18 cellular contexts compared by ENCODE assay signal in the genomic region with DNA sequence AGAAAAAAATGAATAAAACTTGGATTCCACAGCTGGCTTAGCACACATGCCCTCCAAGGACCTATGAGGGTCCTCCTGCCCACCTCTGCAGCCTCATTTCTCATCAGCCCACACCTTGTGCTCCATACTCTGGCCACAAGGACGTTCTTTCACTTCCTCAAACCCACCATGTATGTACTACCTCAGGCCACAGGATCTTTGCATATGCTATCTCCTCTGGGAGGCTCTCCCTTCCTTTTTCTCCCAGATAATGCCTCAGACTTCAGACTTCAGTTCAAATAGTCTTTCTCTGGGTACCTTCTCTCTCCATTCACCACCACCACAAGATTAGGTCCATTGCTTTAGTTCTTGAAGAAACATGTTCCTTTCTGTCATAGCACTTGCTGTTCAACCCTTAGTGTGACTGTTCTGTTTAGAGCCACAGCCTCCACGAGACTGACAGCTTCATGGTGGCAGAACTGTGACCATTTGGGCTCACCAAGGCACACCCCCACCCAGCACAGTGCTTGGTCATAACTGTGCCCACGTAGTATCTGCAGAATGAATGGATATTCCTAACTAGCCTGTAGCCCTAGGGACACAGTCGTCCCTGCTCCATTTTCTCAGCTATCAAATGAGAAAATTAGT.
DNase-seq lines count a peak whose midpoint lies in the region; ATAC-seq and TF ChIP-seq lines count a peak whose summit lies in the region.
"Had no signal": no experiment of that assay in that cellular context is flagged by ENCODE, and none has a peak within 500 bp of the region (broad histone marks: within the 10 kb centered on the region; RNA-seq: fewer than 3 reads in every experiment).

No MANE protein-coding gene starts in this region.

- no peaks in the 10 kb centered on the region for H3K9me3 Mint-ChIP-seq in activated B cell treated with CpG ODN at 0.5 μM for 24 hours
- H3K9me3 Mint-ChIP-seq in stimulated activated naive B cell treated with anti-CD40 and anti-IgM and Interleukin-4, amounts not matched to agents 10 μg/mL and 1 μg/mL and 100 μg/mL, for 72 hours = peaks cover 0 to 1% of the 10 kb centered on the region in 2 donors
- no peaks in the 10 kb centered on the region for H3K9me3 Mint-ChIP-seq in activated T-cell treated with anti-CD3 and anti-CD28 coated beads, Interleukin-2, amount 50 U/mL, for 72 hours
- H3K9me3 Mint-ChIP-seq: H9 had no signal

- no peak overlapping the region for H3K27ac Mint-ChIP-seq in activated B cell treated with CpG ODN at 0.5 μM for 24 hours
- H3K27ac Mint-ChIP-seq in stimulated activated naive B cell treated with anti-CD40 and anti-IgM and Interleukin-4, amounts not matched to agents 10 μg/mL and 1 μg/mL and 100 μg/mL, for 72 hours = no peak overlapping the region
- no peak overlapping the region for H3K27ac Mint-ChIP-seq in activated T-cell treated with anti-CD3 and anti-CD28 coated beads, Interleukin-2, amount 50 U/mL, for 72 hours
- H3K27ac Mint-ChIP-seq: H9 had no signal

- no peaks in the 10 kb centered on the region for H3K36me3 Mint-ChIP-seq in activated B cell treated with CpG ODN at 0.5 μM for 24 hours (ENCODE audit: low read depth)
- no peaks in the 10 kb centered on the region for H3K36me3 Mint-ChIP-seq in stimulated activated naive B cell treated with anti-CD40 and anti-IgM and Interleukin-4, amounts not matched to agents 10 μg/mL and 1 μg/mL and 100 μg/mL, for 72 hours
- no peaks in the 10 kb centered on the region for H3K36me3 Mint-ChIP-seq in activated T-cell treated with anti-CD3 and anti-CD28 coated beads, Interleukin-2, amount 50 U/mL, for 72 hours (ENCODE audit: insufficient read depth in 2 of 2)

- peaks cover 10% of the 10 kb centered on the region for H3K27me3 Mint-ChIP-seq in activated B cell treated with CpG ODN at 0.5 μM for 24 hours
- H3K27me3 Mint-ChIP-seq in stimulated activated naive B cell treated with anti-CD40 and anti-IgM and Interleukin-4, amounts not matched to agents 10 μg/mL and 1 μg/mL and 100 μg/mL, for 72 hours = peaks cover 6% of the 10 kb centered on the region in 2 donors
- peaks cover 27% of the 10 kb centered on the region for H3K27me3 Mint-ChIP-seq in activated T-cell treated with anti-CD3 and anti-CD28 coated beads, Interleukin-2, amount 50 U/mL, for 72 hours (ENCODE audit: low read depth)

- DNase-seq in SKM-1 treated with dmso at 0.1 percent for 144 hours (lab: John Stamatoyannopoulos, UW; ENCODE audit: unreplicated experiment) (peak; percentile 3), SKM-1 (lab: John Stamatoyannopoulos, UW; ENCODE audit: unreplicated experiment) (no peak), activated B cell treated with CpG ODN at 0.5 μM for 24 hours (no peak), foreskin melanocyte (no peak), medulla oblongata (ENCODE audit: extremely low spot score) (no peak)
- no peak for DNase-seq in stimulated activated naive B cell treated with anti-CD40 and anti-IgM and Interleukin-4, amounts not matched to agents 10 μg/mL and 1 μg/mL and 100 μg/mL, for 72 hours
- no peak for DNase-seq in activated T-cell treated with anti-CD3 and anti-CD28 coated beads, Interleukin-2, amount 50 U/mL, for 72 hours
- DNase-seq: 8988T, BE2C, DND-41, GDM1, H9, NCI-H1436, NCI-H2029 treated with DMSO at 0.1 percent for 48 hours, NCI-H510A, NCI-H774, T-helper 1 cell had no signal

- H3K4me3 Mint-ChIP-seq in activated B cell treated with CpG ODN at 0.5 μM for 24 hours = no peak overlapping the region
- no peak overlapping the region for H3K4me3 Mint-ChIP-seq in stimulated activated naive B cell treated with anti-CD40 and anti-IgM and Interleukin-4, amounts not matched to agents 10 μg/mL and 1 μg/mL and 100 μg/mL, for 72 hours
- no peak overlapping the region for H3K4me3 Mint-ChIP-seq in activated T-cell treated with anti-CD3 and anti-CD28 coated beads, Interleukin-2, amount 50 U/mL, for 72 hours
- H3K4me3 Mint-ChIP-seq: H9 had no signal

- POLR2A ChIA-PET in activated B cell treated with CpG ODN at 0.5 μM for 24 hours (lab: Charles Lee) = no interaction called here

- CTCF ChIA-PET in activated B cell treated with CpG ODN at 0.5 μM for 24 hours (lab: Charles Lee) = no interaction called here

- H3K4me1 Mint-ChIP-seq in activated B cell treated with CpG ODN at 0.5 μM for 24 hours = peaks cover 5% of the 10 kb centered on the region
- H3K4me1 Mint-ChIP-seq in stimulated activated naive B cell treated with anti-CD40 and anti-IgM and Interleukin-4, amounts not matched to agents 10 μg/mL and 1 μg/mL and 100 μg/mL, for 72 hours = peaks cover 7 to 10% of the 10 kb centered on the region in 2 donors
- no peaks in the 10 kb centered on the region for H3K4me1 Mint-ChIP-seq in activated T-cell treated with anti-CD3 and anti-CD28 coated beads, Interleukin-2, amount 50 U/mL, for 72 hours (ENCODE audit: low read depth)

- ATAC-seq in HG02884 (IDR thresholded peaks at IDR 0.05; ENCODE audit: unreplicated experiment) (peak; percentile 63), activated B cell treated with CpG ODN at 0.5 μM for 24 hours (ENCODE audit: low read depth) (peak; percentile 42)
- peak; percentile 88 to 91 for ATAC-seq in stimulated activated naive B cell treated with anti-CD40 and anti-IgM and Interleukin-4, amounts not matched to agents 10 μg/mL and 1 μg/mL and 100 μg/mL, for 72 hours (replicated peaks)
- no peak for ATAC-seq in activated T-cell treated with anti-CD3 and anti-CD28 coated beads, Interleukin-2, amount 50 U/mL, for 72 hours (replicated peaks in 1 of 2)

- intact Hi-C loops in activated B cell treated with CpG ODN at 0.5 μM for 24 hours (cut with micrococcal nuclease) = no loop called here

- no peak for TF ChIP-seq CTCF in activated B cell treated with CpG ODN at 0.5 μM for 24 hours (IDR thresholded peaks at IDR 0.05)

Comparison
In these comparisons a context has a peak if more than half of its experiments do, and no peak if none do; other contexts are left out.
1. ATAC-seq: peak in HG02884 (single experiment), activated B cell treated with CpG ODN at 0.5 μM for 24 hours (single experiment) and stimulated activated naive B cell treated with anti-CD40 and anti-IgM and Interleukin-4, amounts not matched to agents 10 μg/mL and 1 μg/mL and 100 μg/mL, for 72 hours (2 of 2); none in activated T-cell treated with anti-CD3 and anti-CD28 coated beads, Interleukin-2, amount 50 U/mL, for 72 hours (0 of 2).